22 cellular contexts compared by ENCODE assay signal in genomic region chr4:118824141-118824540, GRCh38. TPM values are rescaled to one million over a fixed set of nuclear protein-coding genes. Genes with fewer than 3 reads are reported as not detected.
A peak's percentile ranks its signal among the peaks of the same experiment; 100 is the strongest.
DNase-seq lines count a peak whose midpoint lies in the region; ATAC-seq, FAIRE-seq and TF ChIP-seq lines count a peak whose summit lies in the region.
"Had no signal": no experiment of that assay in that cellular context is flagged by ENCODE, and none has a peak within 500 bp of the region (broad histone marks: within the 10 kb centered on the region; RNA-seq: fewer than 3 reads in every experiment).

No MANE protein-coding gene starts in this region.

- ATAC-seq in WTC11 = no peak
- ATAC-seq in HepG2 = no peak
- no peak for ATAC-seq in lower lobe of right lung

- in situ Hi-C loops in GM23248 (cut with MboI) (no loop called here), HepG2 (cut with HindIII; ENCODE audit: extremely low pct_ligation_motif_present, low pct_unique_long_range_greater_than_20kb) (no loop called here)

- TF ChIP-seq RAD21 in HepG2 (CRISPR knock-in tag; IDR thresholded peaks at IDR 0.05) = no peak

- H3K9me3 ChIP-seq in GM23248 (ENCODE audit: low read depth) (no peaks in the 10 kb centered on the region), HepG2 (ENCODE audit: low read length) (no peaks in the 10 kb centered on the region), vagina (no peaks in the 10 kb centered on the region), lower lobe of right lung (no peaks in the 10 kb centered on the region)
- H3K9me3 ChIP-seq: MG63 had no signal

- no TSS peak for BruUV-seq in HepG2 (replicated peaks; lab: Mats Ljungman, UMichigan)

- H3K4me1 Mint-ChIP-seq in WTC11 = peaks cover 31% of the 10 kb centered on the region

- POLR2A ChIA-PET in WTC11 (lab: Charles Lee) (no interaction called here), HepG2 (lab: Yijun Ruan, JAX) (no interaction called here)

- H3K27me3 ChIP-seq in GM23248 (replicated peaks; ENCODE audit: insufficient read depth) = no peaks in the 10 kb centered on the region
- H3K27me3 ChIP-seq in HepG2 (ENCODE audit: control insufficient read depth in 1 of 2, insufficient read depth in 2 of 2, low read length in 2 of 2) = no peaks in the 10 kb centered on the region
- H3K27me3 ChIP-seq in vagina = no peaks in the 10 kb centered on the region
- H3K27me3 ChIP-seq in lower lobe of right lung (ENCODE audit: low read depth) = no peaks in the 10 kb centered on the region
- H3K27me3 ChIP-seq: MG63 had no signal

- 79 to 83% methylated on average over 5 of the region's 5 CpGs for WGBS in GM23248 (ENCODE audit: low coverage in 1 of 2, low lambda C conversion rate in 2 of 2, missing lambda C conversion rate in 2 of 2), 2 experiments
- WGBS in HepG2 (ENCODE audit: low lambda C conversion rate) = 97% methylated on average over 5 of the region's 5 CpGs

- H3K27ac Mint-ChIP-seq in WTC11 = no peak overlapping the region
- H3K27ac Mint-ChIP-seq: CD4-positive, alpha-beta T cell; IgD-negative memory B cell had no signal

- peaks cover 32% of the 10 kb centered on the region for H3K36me3 Mint-ChIP-seq in WTC11

- TF ChIP-seq EP300 in HepG2 (IDR thresholded peaks at IDR 0.05; ENCODE audit: low read depth in 2 of 2, low read length in 2 of 2) (no peak), HepG2 (CRISPR knock-in tag; IDR thresholded peaks at IDR 0.05; ENCODE audit: borderline replicate concordance) (no peak)

- no peaks in the 10 kb centered on the region for H3K9me3 Mint-ChIP-seq in WTC11
- H3K9me3 Mint-ChIP-seq: CD4-positive, alpha-beta T cell; IgD-negative memory B cell had no signal

- TF ChIP-seq POLR2A in HepG2 (IDR thresholded peaks at IDR 0.05; ENCODE audit: insufficient read depth in 1 of 2, low read depth in 2 of 2, low read length in 2 of 2) = no peak
- TF ChIP-seq POLR2A in vagina (IDR thresholded peaks at IDR 0.05) = no peak

- H3K4me2 ChIP-seq in GM23248 (ENCODE audit: unreplicated experiment) (no peak overlapping the region), HepG2 (ENCODE audit: low read depth, low read length) (no peak overlapping the region)
- H3K4me2 ChIP-seq: PC-9 had no signal

- TF ChIP-seq CTCF in WTC11 (IDR thresholded peaks at IDR 0.05) (no peak), HepG2 (CRISPR knock-in tag; IDR thresholded peaks at IDR 0.05) (no peak), vagina (IDR thresholded peaks at IDR 0.05) (no peak), lower lobe of right lung (IDR thresholded peaks at IDR 0.05) (no peak)

- peaks cover 100% of the 10 kb centered on the region for H3K79me2 ChIP-seq in GM23248 (ENCODE audit: insufficient read depth)
- H3K79me2 ChIP-seq in HepG2 (ENCODE audit: insufficient read depth, low read length) = peaks cover 76% of the 10 kb centered on the region

- H4K20me1 ChIP-seq in GM23248 (ENCODE audit: insufficient read depth) = peaks cover 64% of the 10 kb centered on the region; the same call in 1 of the 2 replicates
- H4K20me1 ChIP-seq in HepG2 (ENCODE audit: insufficient read depth, low read length) = peaks cover 31% of the 10 kb centered on the region

- peak overlapping the region; percentile 49; the same call in 1 of the 2 replicates for H3K27ac ChIP-seq in GM23248
- no peak overlapping the region for H3K27ac ChIP-seq in HepG2 (ENCODE audit: extremely low read length, insufficient read depth, low read length)
- peak overlapping the region; percentile 45 for H3K27ac ChIP-seq in vagina
- H3K27ac ChIP-seq in lower lobe of right lung = no peak overlapping the region
- H3K27ac ChIP-seq: PC-9 had no signal

- H3K4me1 ChIP-seq in GM23248 (ENCODE audit: insufficient read depth) = peaks cover 55% of the 10 kb centered on the region
- peaks cover 35% of the 10 kb centered on the region for H3K4me1 ChIP-seq in HepG2 (ENCODE audit: insufficient read depth, low read length)
- peaks cover 63% of the 10 kb centered on the region for H3K4me1 ChIP-seq in vagina
- peaks cover 28% of the 10 kb centered on the region for H3K4me1 ChIP-seq in lower lobe of right lung

- H3F3A ChIP-seq in GM23248 (ENCODE audit: insufficient read depth) = peaks cover 79% of the 10 kb centered on the region

- no peak overlapping the region for H3K4me3 ChIP-seq in GM23248
- no peak overlapping the region for H3K4me3 ChIP-seq in HepG2 (replicated peaks in 1 of 3; ENCODE audit: insufficient read depth in 1 of 3, low read depth in 2 of 3, low read length in 3 of 3)
- no peak overlapping the region for H3K4me3 ChIP-seq in vagina
- no peak overlapping the region for H3K4me3 ChIP-seq in lower lobe of right lung
- H3K4me3 ChIP-seq: MG63, PC-9 had no signal

- intact Hi-C loops in HepG2 (cut with micrococcal nuclease; ENCODE audit: unreplicated experiment) = no loop called here
- intact Hi-C loops in vagina (cut with DNase I) = no loop called here
- intact Hi-C loops in lower lobe of right lung (cut with DNase I) = no loop called here

- H3K9me2 ChIP-seq in GM23248 (ENCODE audit: insufficient read depth) = no peaks in the 10 kb centered on the region

- CTCF ChIA-PET in WTC11 (lab: Charles Lee) (interaction anchor here (1.4 kb wide), 1 partner anchor 41 kb away, joined by 5 read pairs; no protein-coding TSS in a partner anchor), HepG2 (lab: Yijun Ruan, JAX; ENCODE audit: low intra/inter-chr PET ratio, low total read pairs) (no interaction called here)

- H3K9ac ChIP-seq in GM23248 (no peak overlapping the region), HepG2 (ENCODE audit: insufficient read depth, low read depth, low read length) (no peak overlapping the region)

- DNase-seq in GM23248 (no peak), WTC11 (ENCODE audit: low spot score) (no peak), HepG2 (ENCODE audit: low spot score) (no peak), vagina (ENCODE audit: extremely low spot score in 2 of 2) (no peak), lower lobe of right lung (no peak), NCI-H1436 treated with DMSO at 0.1 percent for 48 hours (lab: John Stamatoyannopoulos, UW) (no peak), NCI-H2081 (lab: John Stamatoyannopoulos, UW) (no peak)
- DNase-seq: CD4-positive, alpha-beta T cell; DMS 273 treated with DMSO at 0.1 percent for 48 hours; GOT3; HCEC 1CT; MG63; NCI-H1417; NCI-H187; NCI-H2107; NCI-H526 treated with DMSO at 0.1 percent for 48 hours; RPMI8226; SHP77 had no signal

- FAIRE-seq in HepG2 (lab: Jason Lieb, UNC) = no peak
- FAIRE-seq: G401.6, GM12892 had no signal

- H3K36me3 ChIP-seq in GM23248 (ENCODE audit: low read depth) (peaks cover 59% of the 10 kb centered on the region), HepG2 (replicated peaks in 1 of 2; ENCODE audit: control insufficient read depth in 1 of 2, insufficient read depth in 2 of 2, low read length in 2 of 2) (peaks cover 7 to 42% of the 10 kb centered on the region in 2 experiments; a peak in 4 of 5 replicates), vagina (peaks cover 0 to 7% of the 10 kb centered on the region in 2 donors), lower lobe of right lung (peaks cover 36% of the 10 kb centered on the region)

- H2AFZ ChIP-seq in GM23248 (no peak overlapping the region), HepG2 (ENCODE audit: low read length) (no peak overlapping the region)
- H2AFZ ChIP-seq: PC-9 had no signal

- H3K27me3 Mint-ChIP-seq in WTC11 (ENCODE audit: low read depth) = no peaks in the 10 kb centered on the region
- H3K27me3 Mint-ChIP-seq: CD4-positive, alpha-beta T cell; IgD-negative memory B cell had no signal

- no peak overlapping the region for H3K4me3 Mint-ChIP-seq in WTC11
- H3K4me3 Mint-ChIP-seq: CD4-positive, alpha-beta T cell; IgD-negative memory B cell had no signal

TF ChIP-seq in WTC11, 78 proteins besides CTCF, POLR2A, EP300 and RAD21 (continues in another document):
- TF ChIP-seq ZNF121 (CRISPR knock-in tag; IDR thresholded peaks at IDR 0.05) = peak; percentile 63; the same call in 1 of the 2 replicates

TF ChIP-seq in HepG2, 621 proteins besides CTCF, POLR2A, EP300 and RAD21:
- TF ChIP-seq ZNF121 (CRISPR knock-in tag; IDR thresholded peaks at IDR 0.05) (0 out of 2 replicates have a peak, but pooled peaks have one; percentile 36), ZNF274 (CRISPR knock-in tag; IDR thresholded peaks at IDR 0.05) (no peak)

RNA-seq across cellular contexts. Expression of gene SEC24D, which starts 11.8 kb away (rescaled TPM):
- 148 and 166 TPM in 2 replicates for total RNA-seq in GM23248 (2014; rRNA removed; shearing (Covaris generic))
- 131 and 136 TPM in 2 replicates for polyA plus RNA-seq in GM23248 (2016; fragmentation: Nextera tagmentation; extraction: Ambion mirVana)
- 44.2 to 63.1 TPM (median 50.6 TPM) in 3 replicates for total RNA-seq in WTC11 (2021)
- total RNA-seq in HepG2 (2016; rRNA removed; fragmentation: Illumina TruSeq; extraction: Trizol) = 51.1 and 78.6 TPM in 2 replicates
- total RNA-seq in HepG2 (2016; cell fraction: cytosol; rRNA removed; fragmentation: Illumina TruSeq; extraction: Trizol; ENCODE audit: low read depth) = 3.7 and 5.0 TPM in 2 replicates
- 48.9 and 73.2 TPM in 2 replicates for total RNA-seq in HepG2 (2016; cell fraction: insoluble cytoplasmic fraction; rRNA removed; fragmentation: Illumina TruSeq; extraction: Trizol)
- total RNA-seq in HepG2 (2016; cell fraction: membrane; rRNA removed; fragmentation: Illumina TruSeq; extraction: Trizol) = 14.9 and 16.7 TPM in 2 replicates
- 63.1 and 69.1 TPM in 2 replicates for total RNA-seq in HepG2 (2016; cell fraction: nucleus; rRNA removed; fragmentation: Illumina TruSeq; extraction: Trizol)
- polyA plus RNA-seq in HepG2 (2011; rRNA removed) = 21.6 and 30.0 TPM in 2 replicates
- 16.7 and 20.5 TPM in 2 replicates for polyA plus RNA-seq in HepG2 (2011; cell fraction: cytosol; rRNA removed)
- polyA plus RNA-seq in HepG2 (2011; cell fraction: nucleus; rRNA removed) = 34.6 and 53.4 TPM in 2 replicates
- polyA plus RNA-seq in HepG2 (2012) = 19.7 and 29.9 TPM in 2 replicates
- polyA plus RNA-seq in HepG2 (2016; cell fraction: cytosol; fragmentation: Illumina TruSeq; extraction: Trizol; ENCODE audit: low read depth) = 2.3 and 2.5 TPM in 2 replicates
- 64.1 and 66.0 TPM in 2 replicates for polyA plus RNA-seq in HepG2 (2016; cell fraction: insoluble cytoplasmic fraction; fragmentation: Illumina TruSeq; extraction: Trizol; ENCODE audit: low read depth)
- polyA plus RNA-seq in HepG2 (2016; cell fraction: membrane; fragmentation: Illumina TruSeq; extraction: Trizol; ENCODE audit: low read depth) = 5.7 and 8.1 TPM in 2 replicates
- polyA plus RNA-seq in HepG2 (2016; cell fraction: nucleus; fragmentation: Illumina TruSeq; extraction: Trizol; ENCODE audit: insufficient read depth, low read depth) = 37.6 and 38.9 TPM in 2 replicates
- 11.6 and 45.4 TPM in 2 replicates for polyA minus RNA-seq in HepG2 (2011; rRNA and poly(A)+ RNA removed; ENCODE audit: low replicate concordance)
- 32.8 and 36.6 TPM in 2 replicates for polyA minus RNA-seq in HepG2 (2011; cell fraction: cytosol; rRNA and poly(A)+ RNA removed)
- polyA minus RNA-seq in HepG2 (2011; cell fraction: nucleus; rRNA and poly(A)+ RNA removed) = 99.5 and 125 TPM in 2 replicates
- total RNA-seq in vagina = 24.1 TPM
- 45.7 TPM for total RNA-seq in lower lobe of right lung

Comparison
In these comparisons a context has a peak if more than half of its experiments do, and no peak if none do; other contexts are left out.
1. H3K27ac ChIP-seq: peak in GM23248 (single experiment) and vagina (single experiment); none in HepG2 (single experiment) and lower lobe of right lung (single experiment).